ENCODE assay signal across 15 cellular contexts in genomic region chr10:11014671-11015141, GRCh38. TPM values are rescaled to one million over a fixed set of nuclear protein-coding genes. Genes with fewer than 3 reads are reported as not detected.
DNase-seq lines count a peak whose midpoint lies in the region; ATAC-seq, FAIRE-seq and TF ChIP-seq lines count a peak whose summit lies in the region.
"Had no signal": no experiment of that assay in that cellular context is flagged by ENCODE, and none has a peak within 500 bp of the region (broad histone marks: within the 10 kb centered on the region; RNA-seq: fewer than 3 reads in every experiment).

No MANE protein-coding gene starts in this region.

- no peak overlapping the region for H3K4me2 ChIP-seq in osteoblast (ENCODE audit: insufficient read depth, low read length)

- H3K9me3 ChIP-seq in kidney (ENCODE audit: control insufficient read depth in 1 of 2, low read length in 2 of 2) (no peaks in the 10 kb centered on the region), osteoblast (ENCODE audit: low read depth, low read length) (no peaks in the 10 kb centered on the region)
- H3K9me3 ChIP-seq: uterus had no signal

- no peak overlapping the region for H2AFZ ChIP-seq in osteoblast (ENCODE audit: low read length)

- DNase-seq in COLO829 (ENCODE audit: low spot score) (peak; percentile 76), caudate nucleus (lab: John Stamatoyannopoulos, UW) (peak in 3 of 61 donors; percentile 9 to 39 (median 30)), kidney (peak; percentile 56), renal cortical epithelial cell (ENCODE audit: low read depth) (peak; percentile 26), dedifferentiated amniotic fluid mesenchymal stem cell (ENCODE audit: extremely low spot score) (no peak), osteoblast (ENCODE audit: insufficient read length, low spot score, missing footprints) (no peak)
- DNase-seq: ACHN; CD8-positive, alpha-beta T cell; cerebellar nuclear complex; NCI-H1930; stimulated activated CD4-positive, alpha-beta T cell treated with anti-CD3 and anti-CD28 coated beads, Interleukin-2, amount 100 ng/mL, for 48 hours; uterus had no signal

- FAIRE-seq in kidney (lab: Jason Lieb, UNC): no peak
- FAIRE-seq: GM12892 had no signal

- H3K27ac ChIP-seq in caudate nucleus (ENCODE audit: low read depth, low read length) (peak overlapping the region; percentile 67), kidney (ENCODE audit: low read depth in 2 of 2, low read length in 2 of 2) (no peak overlapping the region), osteoblast (ENCODE audit: low read depth, low read length) (no peak overlapping the region)

- H3K9ac ChIP-seq in kidney (ENCODE audit: low read length in 2 of 2): no peak overlapping the region

- TF ChIP-seq POLR2A in GM18505 (IDR thresholded peaks at IDR 0.05; ENCODE audit: borderline replicate concordance, extremely low read depth, insufficient read depth, insufficient read length): no peak

- ATAC-seq in GM18505 (IDR thresholded peaks at IDR 0.05; ENCODE audit: unreplicated experiment): no peak
- ATAC-seq in GM21423 (IDR thresholded peaks at IDR 0.05; ENCODE audit: unreplicated experiment): no peak
- ATAC-seq: CD8-positive, alpha-beta T cell had no signal

- intact Hi-C loops in kidney (cut with DNase I): no loop called here

- peaks cover 27% of the 10 kb centered on the region for H3K27me3 ChIP-seq in osteoblast (ENCODE audit: insufficient read depth, low read length)
- H3K27me3 ChIP-seq: uterus had no signal

- TF ChIP-seq CTCF in kidney (IDR thresholded peaks at IDR 0.05; ENCODE audit: borderline replicate concordance, extremely low read depth, insufficient read depth): no peak
- no peak for TF ChIP-seq CTCF in osteoblast (IDR thresholded peaks at IDR 0.05; ENCODE audit: extremely low read depth, low read depth, low read length)

- no peaks in the 10 kb centered on the region for H3K4me1 ChIP-seq in kidney (ENCODE audit: control insufficient read depth in 1 of 2, insufficient read depth in 1 of 2, low read depth in 1 of 2, low read length in 2 of 2)
- H3K4me1 ChIP-seq in osteoblast (ENCODE audit: insufficient read depth, low read length): no peaks in the 10 kb centered on the region
- H3K4me1 ChIP-seq: uterus had no signal

- H4K20me1 ChIP-seq in osteoblast (ENCODE audit: insufficient read depth, low read length): no peaks in the 10 kb centered on the region

- no peaks in the 10 kb centered on the region for H3K36me3 ChIP-seq in kidney (ENCODE audit: control insufficient read depth in 1 of 2, insufficient read depth in 2 of 2, low read length in 2 of 2)
- H3K36me3 ChIP-seq in osteoblast (ENCODE audit: insufficient read depth, low read length): no peaks in the 10 kb centered on the region
- H3K36me3 ChIP-seq: uterus had no signal

- H3K79me2 ChIP-seq in osteoblast (ENCODE audit: insufficient read depth, low read length): no peaks in the 10 kb centered on the region

- H3K4me3 ChIP-seq in kidney (ENCODE audit: low read length in 2 of 2) (no peak overlapping the region), osteoblast (ENCODE audit: insufficient read depth, low read length) (no peak overlapping the region)
- H3K4me3 ChIP-seq: uterus had no signal

RNA-seq across cellular contexts. Expression of gene CELF2, which starts 3.0 kb away (rescaled TPM):
- total RNA-seq in kidney: 39.2 TPM
- polyA plus RNA-seq in kidney (ENCODE audit: insufficient read depth, low read depth, low replicate concordance): 1.7 TPM
- total RNA-seq in renal cortical epithelial cell: 4.0 and 6.4 TPM in 2 replicates
- 2.7 and 7.6 TPM in 2 replicates for total RNA-seq in osteoblast

Comparison
In these comparisons a context has a peak if more than half of its experiments do, and no peak if none do; other contexts are left out.
1. DNase-seq: peak in COLO829 (single experiment), kidney (single experiment) and renal cortical epithelial cell (single experiment); none in dedifferentiated amniotic fluid mesenchymal stem cell (single experiment) and osteoblast (single experiment).